34 cellular contexts compared by ENCODE assay signal in the genomic region with DNA sequence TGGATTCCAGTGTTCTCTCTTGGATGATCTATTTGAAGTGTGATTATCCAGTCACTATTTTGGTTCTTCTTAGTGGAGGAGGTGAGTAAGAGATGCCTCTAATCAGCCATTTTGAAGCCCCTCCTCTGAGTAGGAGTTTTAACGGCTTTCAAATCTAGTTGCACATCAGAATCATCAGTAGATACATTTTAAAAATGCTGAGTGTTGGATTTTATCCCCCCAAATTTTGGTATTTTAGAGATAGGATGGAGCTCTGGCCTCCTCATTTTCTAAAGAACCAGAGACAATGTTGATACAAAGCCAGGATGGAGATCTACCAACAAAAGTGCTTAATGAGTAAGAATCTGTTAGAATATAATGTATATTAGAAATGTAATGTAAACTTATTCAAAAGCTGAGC.
"Had no signal": no experiment of that assay in that cellular context is flagged by ENCODE, and none has a peak within 500 bp of the region (broad histone marks: within the 10 kb centered on the region; RNA-seq: fewer than 3 reads in every experiment).

No MANE protein-coding gene starts in this region.

- H3K27me3 ChIP-seq: MG63 had no signal

- H3K36me3 ChIP-seq: MG63 had no signal

- H3K4me3 ChIP-seq: MG63 had no signal

- DNase-seq: Karpas-422, Kasumi-1, MG63, MM.1S, MV-4-11, NCI-H1048, NCI-H1092, NCI-H1092 treated with DMSO at 0.1 percent for 48 hours, NCI-H1105, NCI-H1105 treated with DMSO at 0.1 percent for 48 hours, NCI-H1417, NCI-H1417 treated with DMSO at 0.1 percent for 48 hours, NCI-H1436, NCI-H1436 treated with DMSO at 0.1 percent for 48 hours, NCI-H146, NCI-H1694, NCI-H1694 treated with DMSO at 0.1 percent for 48 hours, NCI-H187, NCI-H187 treated with DMSO at 0.1 percent for 48 hours, NCI-H1930, NCI-H2029, NCI-H2029 treated with DMSO at 0.1 percent for 48 hours, NCI-H2081, NCI-H2081 treated with DMSO at 0.1 percent for 48 hours, NCI-H2107, NCI-H2171, NCI-H2171 treated with DMSO at 0.1 percent for 48 hours, NCI-H2227 treated with DMSO at 0.1 percent for 48 hours, NCI-H226, NCI-H345, NCI-H446, NCI-H446 treated with DMSO at 0.1 percent for 48 hours, NCI-H510A, NCI-H510A treated with DMSO at 0.1 percent for 48 hours had no signal
